ENCODE assay signal across 1 cellular context in the genomic region with DNA sequence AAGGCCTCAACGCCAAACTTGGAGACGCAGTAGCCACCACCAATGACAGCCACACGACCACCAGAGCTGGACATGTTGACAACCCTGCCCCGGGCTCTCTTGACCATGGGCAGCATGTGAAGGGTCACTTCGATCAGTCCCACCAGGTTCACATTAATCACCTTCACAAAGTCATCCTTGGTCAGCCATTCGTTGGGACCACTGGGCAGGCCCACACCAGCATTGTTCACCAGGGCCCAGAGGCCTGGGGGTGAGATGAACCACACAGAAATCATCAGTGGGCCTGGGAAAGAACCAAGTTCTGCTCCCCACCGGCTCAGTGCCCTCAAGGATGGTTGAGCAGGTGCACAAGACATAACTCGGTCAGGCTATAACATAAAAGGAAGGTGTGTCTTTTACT.
TF ChIP-seq lines count a peak whose summit lies in the region.

No MANE protein-coding gene starts in this region.

TF ChIP-seq in K562, 482 proteins besides CTCF, POLR2A, EP300 and RAD21:
- TF ChIP-seq ATF1 (CRISPR knock-in tag; IDR thresholded peaks at IDR 0.05) (no peak), ATF1 (tag; IDR thresholded peaks at IDR 0.05) (no peak), ZNF766 (CRISPR knock-in tag; conservative IDR thresholded peaks at IDR 0.05) (no peak), ZNF263 (CRISPR knock-in tag; IDR thresholded peaks at IDR 0.05; ENCODE audit: borderline replicate concordance) (no peak), RCOR1 (IDR thresholded peaks at IDR 0.05; ENCODE audit: borderline replicate concordance in 1 of 2, low read depth in 2 of 2, low read length in 2 of 2) (no peak), SMAD1 (IDR thresholded peaks at IDR 0.05; ENCODE audit: low read depth, low read length, partially characterized antibody) (no peak), CCAR2 (IDR thresholded peaks at IDR 0.05; ENCODE audit: low read depth, low read length) (no peak), XRCC3 (IDR thresholded peaks at IDR 0.05) (no peak), KLF6 (CRISPR knock-in tag; IDR thresholded peaks at IDR 0.05; ENCODE audit: borderline replicate concordance) (no peak), ZEB2 (IDR thresholded peaks at IDR 0.05) (no peak), CAMTA2 (CRISPR knock-in tag; conservative IDR thresholded peaks at IDR 0.05) (no peak), OTX1 (CRISPR knock-in tag; IDR thresholded peaks at IDR 0.05) (no peak), SNIP1 (IDR thresholded peaks at IDR 0.05; ENCODE audit: low read depth) (no peak), HNRNPLL (IDR thresholded peaks at IDR 0.05; ENCODE audit: low read depth, low read length, poor library complexity, severe bottlenecking) (no peak)
- TF ChIP-seq, protein P1, sequence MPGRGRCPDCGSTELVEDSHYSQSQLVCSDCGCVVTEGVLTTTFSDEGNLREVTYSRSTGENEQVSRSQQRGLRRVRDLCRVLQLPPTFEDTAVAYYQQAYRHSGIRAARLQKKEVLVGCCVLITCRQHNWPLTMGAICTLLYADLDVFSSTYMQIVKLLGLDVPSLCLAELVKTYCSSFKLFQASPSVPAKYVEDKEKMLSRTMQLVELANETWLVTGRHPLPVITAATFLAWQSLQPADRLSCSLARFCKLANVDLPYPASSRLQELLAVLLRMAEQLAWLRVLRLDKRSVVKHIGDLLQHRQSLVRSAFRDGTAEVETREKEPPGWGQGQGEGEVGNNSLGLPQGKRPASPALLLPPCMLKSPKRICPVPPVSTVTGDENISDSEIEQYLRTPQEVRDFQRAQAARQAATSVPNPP (IDR thresholded peaks at IDR 0.05; ENCODE audit: borderline replicate concordance, insufficient read depth, insufficient read length), result no peak
- TF ChIP-seq, protein P2, sequence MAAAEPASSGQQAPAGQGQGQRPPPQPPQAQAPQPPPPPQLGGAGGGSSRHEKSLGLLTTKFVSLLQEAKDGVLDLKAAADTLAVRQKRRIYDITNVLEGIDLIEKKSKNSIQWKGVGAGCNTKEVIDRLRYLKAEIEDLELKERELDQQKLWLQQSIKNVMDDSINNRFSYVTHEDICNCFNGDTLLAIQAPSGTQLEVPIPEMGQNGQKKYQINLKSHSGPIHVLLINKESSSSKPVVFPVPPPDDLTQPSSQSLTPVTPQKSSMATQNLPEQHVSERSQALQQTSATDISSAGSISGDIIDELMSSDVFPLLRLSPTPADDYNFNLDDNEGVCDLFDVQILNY (CRISPR knock-in tag; IDR thresholded peaks at IDR 0.05), result no peak
